1 cellular context compared by ENCODE assay signal in genomic region chr3:129121792-129122696, GRCh38.
TF ChIP-seq lines count a peak whose summit lies in the region.

RAB43 (minus strand) TSS chr3:129121804; CDS start chr3:129121489, 315 bp downstream.

TF ChIP-seq in HepG2, 621 proteins besides CTCF, POLR2A, EP300 and RAD21 (continued from another document and continues in another):
- TF ChIP-seq HNF1A (IDR thresholded peaks at IDR 0.05; ENCODE audit: low read depth), result no peak
- no peak for TF ChIP-seq HNF1A (CRISPR knock-in tag; IDR thresholded peaks at IDR 0.05; ENCODE audit: borderline replicate concordance)
- no peak for TF ChIP-seq THYN1 (CRISPR knock-in tag; IDR thresholded peaks at IDR 0.05; ENCODE audit: borderline replicate concordance, low read depth)
- no peak for TF ChIP-seq MEIS2 (CRISPR knock-in tag; IDR thresholded peaks at IDR 0.05)
- no peak for TF ChIP-seq KLF6 (CRISPR knock-in tag; IDR thresholded peaks at IDR 0.05)
- peak; percentile 41 for TF ChIP-seq TOPORS (CRISPR knock-in tag; IDR thresholded peaks at IDR 0.05)
- TF ChIP-seq TBL1XR1 (IDR thresholded peaks at IDR 0.05; ENCODE audit: borderline replicate concordance, low read length, partially characterized antibody), result no peak
- 0 out of 2 replicates have a peak, but pooled peaks have one; percentile 25 for TF ChIP-seq ZNF678 (CRISPR knock-in tag; IDR thresholded peaks at IDR 0.05)
- TF ChIP-seq ZNF687 (CRISPR knock-in tag; IDR thresholded peaks at IDR 0.05), result peak; percentile 82
- TF ChIP-seq ZBTB8A (CRISPR knock-in tag; IDR thresholded peaks at IDR 0.05; ENCODE audit: borderline replicate concordance, low read depth), result no peak
- peak; percentile 66; the same call in 1 of the 2 replicates for TF ChIP-seq KDM5B (CRISPR knock-in tag; IDR thresholded peaks at IDR 0.05; ENCODE audit: borderline replicate concordance)
- 0 out of 2 replicates have a peak, but pooled peaks have one; percentile 78 for TF ChIP-seq MTA1 (CRISPR knock-in tag; IDR thresholded peaks at IDR 0.05; ENCODE audit: borderline replicate concordance)
- no peak for TF ChIP-seq RNF219 (CRISPR knock-in tag; IDR thresholded peaks at IDR 0.05)
- no peak for TF ChIP-seq PAWR (CRISPR knock-in tag; IDR thresholded peaks at IDR 0.05; ENCODE audit: borderline replicate concordance)
- no peak for TF ChIP-seq ZBTB39 (CRISPR knock-in tag; IDR thresholded peaks at IDR 0.05)
- TF ChIP-seq MYC (CRISPR knock-in tag; IDR thresholded peaks at IDR 0.05; ENCODE audit: borderline replicate concordance), result no peak
- peak; percentile 49; the same call in 1 of the 2 replicates for TF ChIP-seq ZNF280B (CRISPR knock-in tag; IDR thresholded peaks at IDR 0.05; ENCODE audit: borderline replicate concordance)
- 0 out of 2 replicates have a peak, but pooled peaks have one; percentile 45 for TF ChIP-seq ARNT2 (CRISPR knock-in tag; IDR thresholded peaks at IDR 0.05; ENCODE audit: low read depth)
- TF ChIP-seq ASH2L (IDR thresholded peaks at IDR 0.05; ENCODE audit: insufficient read length, low read depth, low read length), result no peak
- TF ChIP-seq SIX1 (CRISPR knock-in tag; IDR thresholded peaks at IDR 0.05; ENCODE audit: borderline replicate concordance), result no peak
- no peak for TF ChIP-seq CBX5 (CRISPR knock-in tag; IDR thresholded peaks at IDR 0.05; ENCODE audit: borderline replicate concordance)
- peak; percentile 42; the same call in 1 of the 2 replicates for TF ChIP-seq ZNF350 (CRISPR knock-in tag; IDR thresholded peaks at IDR 0.05; ENCODE audit: borderline replicate concordance, low read depth)
- no peak for TF ChIP-seq MED13 (CRISPR knock-in tag; IDR thresholded peaks at IDR 0.05)
- TF ChIP-seq ZNF704 (CRISPR knock-in tag; IDR thresholded peaks at IDR 0.05; ENCODE audit: borderline replicate concordance), result no peak
- TF ChIP-seq ZNF609 (CRISPR knock-in tag; IDR thresholded peaks at IDR 0.05; ENCODE audit: borderline replicate concordance), result peak; percentile 46; the same call in 1 of the 2 replicates
- TF ChIP-seq JUNB (CRISPR knock-in tag; IDR thresholded peaks at IDR 0.05; ENCODE audit: borderline replicate concordance), result no peak
- TF ChIP-seq TAF1 (CRISPR knock-in tag; IDR thresholded peaks at IDR 0.05), result no peak; the same call in 1 of the 2 replicates
- TF ChIP-seq CERS6 (CRISPR knock-in tag; IDR thresholded peaks at IDR 0.05), result no peak
- TF ChIP-seq AGO1 (IDR thresholded peaks at IDR 0.05; ENCODE audit: low read depth, low read length, poor library complexity, severe bottlenecking), result peak; percentile 73
- TF ChIP-seq ZNF460 (CRISPR knock-in tag; IDR thresholded peaks at IDR 0.05; ENCODE audit: borderline replicate concordance), result no peak
